ENCODE assay signal across 1 cellular context in genomic region chr19:41588497-41589209, GRCh38.
TF ChIP-seq lines count a peak whose summit lies in the region.

No MANE protein-coding gene starts in this region.

TF ChIP-seq in HepG2, 621 proteins besides CTCF, POLR2A, EP300 and RAD21 (continued from another document and continues in another):
- TF ChIP-seq GMEB2 (CRISPR knock-in tag; IDR thresholded peaks at IDR 0.05; ENCODE audit: low read depth) (no peak), PAXIP1 (CRISPR knock-in tag; conservative IDR thresholded peaks at IDR 0.05) (no peak), MED1 (CRISPR knock-in tag; IDR thresholded peaks at IDR 0.05) (no peak), ZNF740 (CRISPR knock-in tag; IDR thresholded peaks at IDR 0.05) (no peak), TERF1 (CRISPR knock-in tag; IDR thresholded peaks at IDR 0.05) (no peak), ZC3H4 (CRISPR knock-in tag; IDR thresholded peaks at IDR 0.05; ENCODE audit: borderline replicate concordance) (no peak), ZNF335 (CRISPR knock-in tag; IDR thresholded peaks at IDR 0.05) (peak; percentile 61; the same call in 1 of the 2 replicates), ZSCAN30 (CRISPR knock-in tag; IDR thresholded peaks at IDR 0.05) (no peak), ISX (CRISPR knock-in tag; conservative IDR thresholded peaks at IDR 0.05) (no peak), ZNF572 (CRISPR knock-in tag; IDR thresholded peaks at IDR 0.05) (no peak), E2F1 (CRISPR knock-in tag; IDR thresholded peaks at IDR 0.05) (no peak), ZFP91 (CRISPR knock-in tag; IDR thresholded peaks at IDR 0.05; ENCODE audit: borderline replicate concordance) (no peak), TAF1 (CRISPR knock-in tag; IDR thresholded peaks at IDR 0.05) (no peak), ZNF891 (CRISPR knock-in tag; IDR thresholded peaks at IDR 0.05) (no peak), TMF1 (CRISPR knock-in tag; IDR thresholded peaks at IDR 0.05; ENCODE audit: low read depth) (no peak), HNF4A (CRISPR knock-in tag; IDR thresholded peaks at IDR 0.05) (no peak), ZNF160 (CRISPR knock-in tag; IDR thresholded peaks at IDR 0.05) (no peak), ZFY (CRISPR knock-in tag; IDR thresholded peaks at IDR 0.05) (no peak), ZNF326 (CRISPR knock-in tag; IDR thresholded peaks at IDR 0.05; ENCODE audit: borderline replicate concordance) (no peak), ZNF24 (IDR thresholded peaks at IDR 0.05) (no peak), REST (IDR thresholded peaks at IDR 0.05; ENCODE audit: borderline replicate concordance in 1 of 2, low read depth in 1 of 2, low read length in 2 of 2) (peak; percentile 92 to 97), TFDP2 (CRISPR knock-in tag; IDR thresholded peaks at IDR 0.05) (no peak), CENPX (CRISPR knock-in tag; IDR thresholded peaks at IDR 0.05) (no peak), KDM2A (CRISPR knock-in tag; IDR thresholded peaks at IDR 0.05; ENCODE audit: borderline replicate concordance, low read depth) (no peak), ZNF468 (CRISPR knock-in tag; IDR thresholded peaks at IDR 0.05) (no peak), DPF2 (CRISPR knock-in tag; IDR thresholded peaks at IDR 0.05; ENCODE audit: borderline replicate concordance, low read depth) (no peak), BCL6 (CRISPR knock-in tag; IDR thresholded peaks at IDR 0.05) (0 out of 2 replicates have a peak, but pooled peaks have one; percentile 16), ARID5B (CRISPR knock-in tag; IDR thresholded peaks at IDR 0.05) (peak; percentile 11; the same call in 1 of the 2 replicates), DNMT1 (CRISPR knock-in tag; IDR thresholded peaks at IDR 0.05) (no peak), ZNF496 (CRISPR knock-in tag; IDR thresholded peaks at IDR 0.05; ENCODE audit: insufficient replicate concordance) (no peak), PLRG1 (conservative IDR thresholded peaks at IDR 0.05) (no peak), CHD2 (IDR thresholded peaks at IDR 0.05; ENCODE audit: low read depth, low read length) (no peak), BATF2 (CRISPR knock-in tag; IDR thresholded peaks at IDR 0.05) (0 out of 2 replicates have a peak, but pooled peaks have one; percentile 43), ZNF562 (CRISPR knock-in tag; IDR thresholded peaks at IDR 0.05; ENCODE audit: borderline replicate concordance) (no peak)
